ENCODE assay signal across 8 cellular contexts in genomic region chr2:99559075-99559662, GRCh38.
DNase-seq lines count a peak whose midpoint lies in the region; FAIRE-seq and TF ChIP-seq lines count a peak whose summit lies in the region.

No MANE protein-coding gene starts in this region.

- no peaks in the 10 kb centered on the region for H3K9me3 ChIP-seq in OCI-LY3 (ENCODE audit: insufficient read depth, low read length)
- no peaks in the 10 kb centered on the region for H3K9me3 ChIP-seq in endothelial cell of umbilical vein (replicated peaks; ENCODE audit: control insufficient read depth, insufficient read depth, low read length)

- no peaks in the 10 kb centered on the region for H3K9me1 ChIP-seq in endothelial cell of umbilical vein (replicated peaks; ENCODE audit: control insufficient read depth, extremely low read depth, insufficient read depth, low read length)

- FAIRE-seq in GM19239 (lab: Jason Lieb, UNC) (peak; percentile 57), endothelial cell of umbilical vein (lab: Jason Lieb, UNC) (peak; percentile 96)

- no peaks in the 10 kb centered on the region for H3K4me1 ChIP-seq in OCI-LY3 (ENCODE audit: low read length)
- no peaks in the 10 kb centered on the region for H3K4me1 ChIP-seq in endothelial cell of umbilical vein (ENCODE audit: control insufficient read depth, extremely low read depth, insufficient read depth, low read length)

- no peaks in the 10 kb centered on the region for H3K79me2 ChIP-seq in OCI-LY3 (ENCODE audit: low read length)
- H3K79me2 ChIP-seq in endothelial cell of umbilical vein (ENCODE audit: control insufficient read depth, insufficient read depth, low read length): no peaks in the 10 kb centered on the region

- peak overlapping the region; percentile 34 to 71 (median 71) for H3K27ac Mint-ChIP-seq in IgD-negative memory B cell

- H3K4me3 ChIP-seq in OCI-LY3 (ENCODE audit: low read length) (no peak overlapping the region), endothelial cell of umbilical vein (replicated peaks in 1 of 3; ENCODE audit: insufficient read depth in 1 of 3, low read depth in 1 of 3, low read length in 3 of 3) (no peak overlapping the region)

- H3K4me2 ChIP-seq in OCI-LY3 (ENCODE audit: low read length): no peak overlapping the region
- H3K4me2 ChIP-seq in endothelial cell of umbilical vein (ENCODE audit: insufficient read depth, low read length): no peak overlapping the region

- BruUV-seq in endothelial cell of umbilical vein (replicated peaks; lab: Mats Ljungman, UMichigan): no TSS peak

- H4K20me1 ChIP-seq in OCI-LY3 (ENCODE audit: insufficient read depth, low read length) (no peaks in the 10 kb centered on the region), endothelial cell of umbilical vein (replicated peaks; ENCODE audit: control insufficient read depth, extremely low read depth, insufficient read depth, low read length) (no peaks in the 10 kb centered on the region)

- H3K9me3 Mint-ChIP-seq in IgD-negative memory B cell: no peaks in the 10 kb centered on the region

- TF ChIP-seq CTCF in AG09319 (IDR thresholded peaks at IDR 0.05; ENCODE audit: low read depth, low read length): peak; percentile 99
- peak; percentile 90 for TF ChIP-seq CTCF in OCI-LY3 (IDR thresholded peaks at IDR 0.05; ENCODE audit: low read depth, low read length)
- TF ChIP-seq CTCF in endothelial cell of umbilical vein (IDR thresholded peaks at IDR 0.05; ENCODE audit: extremely low read depth in 1 of 2, insufficient read depth in 1 of 2, low read depth in 1 of 2, low read length in 2 of 2): peak; percentile 91 to 96

- H2AFZ ChIP-seq in OCI-LY3 (ENCODE audit: low read depth, low read length) (no peak overlapping the region), endothelial cell of umbilical vein (ENCODE audit: low read depth, low read length) (no peak overlapping the region)

- intact Hi-C loops in endothelial cell of umbilical vein (cut with micrococcal nuclease): loop anchor here (1.0 to 5.0 kb wide), 5 partner anchors 260 to 823 kb away; no protein-coding TSS in a partner anchor

- POLR2A ChIA-PET in endothelial cell of umbilical vein (lab: Charles Lee): no interaction called here

- H3K27ac ChIP-seq in OCI-LY3 (ENCODE audit: low read length): no peak overlapping the region
- H3K27ac ChIP-seq in endothelial cell of umbilical vein (ENCODE audit: insufficient read depth, low read depth, low read length): no peak overlapping the region

- H3K27me3 ChIP-seq in OCI-LY3 (ENCODE audit: low read depth, low read length) (no peaks in the 10 kb centered on the region), endothelial cell of umbilical vein (ENCODE audit: control insufficient read depth in 2 of 2, insufficient read depth in 2 of 2, low read length in 2 of 2) (peaks cover 4 to 14% of the 10 kb centered on the region in 2 experiments)

- dilution Hi-C loops in endothelial cell of umbilical vein (cut with MboI; ENCODE audit: extremely low pct_ligation_motif_present, low sequenced_read_pairs): no loop called here

- peaks cover 3 to 8% (median 5%) of the 10 kb centered on the region in 3 donors for H3K4me1 Mint-ChIP-seq in IgD-negative memory B cell

- peak overlapping the region in 1 of 4 donors; percentile 22 for H3K4me3 Mint-ChIP-seq in IgD-negative memory B cell

- DNase-seq in AG09319 (ENCODE audit: extremely low read depth, low read depth): peak; percentile 27
- DNase-seq in GM19239 (ENCODE audit: insufficient read length, low spot score): peak; percentile 72
- DNase-seq in activated CD8-positive, alpha-beta memory T cell treated with anti-CD3 and anti-CD28 coated beads, Interleukin-2, amount 50 U/mL, for 4 hours: peak; percentile 87
- DNase-seq in endothelial cell of umbilical vein (ENCODE audit: low read depth, low spot score): peak; percentile 72
- DNase-seq in mucosa of gallbladder (ENCODE audit: low spot score): peak; percentile 88
- peak; percentile 67 to 90 for DNase-seq in stimulated activated CD8-positive, alpha-beta memory T cell treated with anti-CD3 and anti-CD28 coated beads, Interleukin-4, amount 100 ng/mL, for 4 hours (ENCODE audit: low read depth in 2 of 2, low spot score in 1 of 2)

- H3K27me3 Mint-ChIP-seq in IgD-negative memory B cell: no peaks in the 10 kb centered on the region

- TF ChIP-seq POLR2A in endothelial cell of umbilical vein (IDR thresholded peaks at IDR 0.05; ENCODE audit: low read depth, low read length): no peak

- CTCF ChIA-PET in endothelial cell of umbilical vein (lab: Charles Lee): interaction anchor here (0.6 to 6.3 kb wide), 53 partner anchors 8 to 825 kb away, joined by 3 to 237 read pairs (median 4); partner anchors contain the start of genes EIF5B and TXNDC9

- H3K36me3 ChIP-seq in OCI-LY3 (replicated peaks; ENCODE audit: low read depth, low read length) (peaks cover 3% of the 10 kb centered on the region), endothelial cell of umbilical vein (ENCODE audit: control insufficient read depth in 2 of 2, extremely low read depth in 1 of 2, insufficient read depth in 2 of 2, low read length in 2 of 2) (no peaks in the 10 kb centered on the region)

- peaks cover 9% of the 10 kb centered on the region for H3K36me3 Mint-ChIP-seq in IgD-negative memory B cell

- H3K9ac ChIP-seq in OCI-LY3 (ENCODE audit: low read length) (no peak overlapping the region), endothelial cell of umbilical vein (replicated peaks; ENCODE audit: extremely low read depth, insufficient read depth, low read length) (no peak overlapping the region)

TF ChIP-seq in endothelial cell of umbilical vein, 7 proteins besides CTCF, POLR2A, EP300 and RAD21:
- no peak for TF ChIP-seq MYC (IDR thresholded peaks at IDR 0.05; ENCODE audit: low read depth, low read length)
- no peak for TF ChIP-seq JUN (IDR thresholded peaks at IDR 0.05; ENCODE audit: borderline replicate concordance, insufficient read depth, insufficient read length, low read depth)
- TF ChIP-seq EZH2 (IDR thresholded peaks at IDR 0.05; ENCODE audit: borderline replicate concordance, low read depth, low read length, severe bottlenecking): no peak
- TF ChIP-seq FOS (IDR thresholded peaks at IDR 0.05; ENCODE audit: borderline replicate concordance, insufficient read depth, low read length): peak; percentile 26
- no peak for TF ChIP-seq GATA2 (IDR thresholded peaks at IDR 0.05; ENCODE audit: insufficient read depth, insufficient read length, low read depth, low read length)
- TF ChIP-seq MAX (IDR thresholded peaks at IDR 0.05; ENCODE audit: insufficient read depth, insufficient read length): no peak
- no peak for TF ChIP-seq POLR2AphosphoS5 (IDR thresholded peaks at IDR 0.05; ENCODE audit: insufficient read depth, low read depth, low read length)

Comparison
In these comparisons a context has a peak if more than half of its experiments do, and no peak if none do; other contexts are left out.
1. DNase-seq: peak in every context shown above with its lines; median percentile 88 in mucosa of gallbladder; 87 in activated CD8-positive, alpha-beta memory T cell treated with anti-CD3 and anti-CD28 coated beads, Interleukin-2, amount 50 U/mL, for 4 hours; 78 in stimulated activated CD8-positive, alpha-beta memory T cell treated with anti-CD3 and anti-CD28 coated beads, Interleukin-4, amount 100 ng/mL, for 4 hours; 72 in GM19239; 72 in endothelial cell of umbilical vein; 27 in AG09319.